Comparison of ENCODE assay signal across 8 cellular contexts in genomic region chr19:17076539-17076919, GRCh38. TPM values are rescaled to one million over a fixed set of nuclear protein-coding genes. Genes with fewer than 3 reads are reported as not detected.
A peak's percentile ranks its signal among the peaks of the same experiment; 100 is the strongest.
DNase-seq lines count a peak whose midpoint lies in the region; ATAC-seq and TF ChIP-seq lines count a peak whose summit lies in the region.

No MANE protein-coding gene starts in this region.

- H3K4me1 ChIP-seq in lung (ENCODE audit: control insufficient read depth in 2 of 2, insufficient read depth in 2 of 2, low read length in 2 of 2) (peaks cover 11 to 14% of the 10 kb centered on the region in 2 donors), transverse colon (peaks cover 29 to 62% (median 48%) of the 10 kb centered on the region in 4 donors)

- H3K4me3 ChIP-seq in NB4 (ENCODE audit: low read depth, low read length): peak overlapping the region; percentile 77
- peak overlapping the region; percentile 82 for H3K4me3 ChIP-seq in lung
- peak overlapping the region; percentile 77 to 95 (median 94) for H3K4me3 ChIP-seq in transverse colon

- no peak for TF ChIP-seq CTCF in NB4 (IDR thresholded peaks at IDR 0.05; ENCODE audit: low read depth, low read length)
- no peak for TF ChIP-seq CTCF in brain (conservative IDR thresholded peaks at IDR 0.05)
- no peak for TF ChIP-seq CTCF in lung (IDR thresholded peaks at IDR 0.05; ENCODE audit: control extremely low read depth, extremely low read depth)
- no peak for TF ChIP-seq CTCF in transverse colon (IDR thresholded peaks at IDR 0.05)

- 2 to 3% methylated on average over 11 of the region's 11 CpGs for WGBS in lung, 2 donors
- WGBS in transverse colon (ENCODE audit: low coverage in 1 of 2), 2 donors: 3% methylated on average over 11 of the region's 11 CpGs; no CpG with 5 or more reads in 1 of the 2 donors

- peak overlapping the region; percentile 96 to 100 (median 99) for H3K4me3 Mint-ChIP-seq in brain

- H3K4me1 Mint-ChIP-seq in brain: peaks cover 63% of the 10 kb centered on the region

- H3K36me3 ChIP-seq in lung (ENCODE audit: control insufficient read depth in 2 of 2, insufficient read depth in 2 of 2, low read length in 2 of 2) (peaks cover 0 to 2% of the 10 kb centered on the region in 2 donors), transverse colon (peaks cover 0 to 6% (median 0%) of the 10 kb centered on the region in 4 donors)

- TF ChIP-seq EP300 in transverse colon (IDR thresholded peaks at IDR 0.05; ENCODE audit: low read depth): no peak

- H3K27me3 Mint-ChIP-seq in brain: peaks cover 8% of the 10 kb centered on the region

- intact Hi-C loops in transverse colon (cut with DNase I; ENCODE audit: low total_unique reads): loop anchor here (10.0 kb wide), 1 partner anchor 58 kb away; no protein-coding TSS in a partner anchor

- ATAC-seq in lung (ENCODE audit: insufficient read depth, low FRiP score): no peak
- no peak for ATAC-seq in GM18867 (IDR thresholded peaks at IDR 0.05; ENCODE audit: unreplicated experiment)
- no peak for ATAC-seq in GM21717 (IDR thresholded peaks at IDR 0.05; ENCODE audit: unreplicated experiment)

- H3K9me3 Mint-ChIP-seq in brain: peaks cover 0 to 4% (median 0%) of the 10 kb centered on the region in 5 experiments

- peak; percentile 56 for DNase-seq in EH (ENCODE audit: low read depth)
- DNase-seq in NB4 (ENCODE audit: low read depth): peak; percentile 60
- DNase-seq in lung (ENCODE audit: low spot score): no peak
- DNase-seq in transverse colon: peak; percentile 27
- no peak for DNase-seq in cerebellar nuclear complex (lab: John Stamatoyannopoulos, UW)

- H3K27me3 ChIP-seq in lung (ENCODE audit: control insufficient read depth, insufficient read depth) (no peaks in the 10 kb centered on the region), transverse colon (no peaks in the 10 kb centered on the region)

- TF ChIP-seq POLR2A in NB4 (IDR thresholded peaks at IDR 0.05; ENCODE audit: extremely low read depth, insufficient read length) (no peak), transverse colon (IDR thresholded peaks at IDR 0.05) (no peak)

- in situ Hi-C loops in transverse colon (cut with MboI; ENCODE audit: low pct_ligation_motif_present in 1 of 4, low pct_unique_long_range_greater_than_20kb in 1 of 4, low sequenced_read_pairs in 3 of 4): no loop called here

- H3K9me3 ChIP-seq in lung (ENCODE audit: control insufficient read depth in 2 of 2, insufficient read depth in 1 of 2, low read length in 1 of 2) (no peaks in the 10 kb centered on the region), transverse colon (no peaks in the 10 kb centered on the region)

- H3K36me3 Mint-ChIP-seq in brain: no peaks in the 10 kb centered on the region

- peak overlapping the region; percentile 91 to 97 (median 95) for H3K27ac Mint-ChIP-seq in brain

- H3K27ac ChIP-seq in lung (ENCODE audit: low read depth in 1 of 2, low read length in 1 of 2): peak overlapping the region; percentile 85 to 86
- peak overlapping the region; percentile 90 to 95 (median 93) for H3K27ac ChIP-seq in transverse colon

RNA-seq across cellular contexts. Expression of gene MYO9B, which starts 1.0 kb away (rescaled TPM):
- polyA plus RNA-seq in brain (ENCODE audit: insufficient read depth, low read depth, low replicate concordance): 41.2 TPM
- 100 to 1,000 TPM in 1 of 2 donors, 10 to 100 TPM in 1; 44.3 to 121 TPM for total RNA-seq in lung
- 10 to 100 TPM; 95.2 to 99.2 TPM for polyA plus RNA-seq in lung
- 100 to 1,000 TPM; 102 to 246 (median 151) TPM for total RNA-seq in transverse colon

RNA-seq across cellular contexts. Expression of gene HAUS8, which starts 1.3 kb away (rescaled TPM):
- polyA plus RNA-seq in brain (ENCODE audit: insufficient read depth, low read depth, low replicate concordance): 12.7 TPM
- 1 to 10 TPM; 8.4 to 8.5 TPM for total RNA-seq in lung
- polyA plus RNA-seq in lung: 10 to 100 TPM in 1 of 2 donors, 1 to 10 TPM in 1; 6.1 to 13.8 TPM
- 10 to 100 TPM in 2 of 4 donors, 1 to 10 TPM in 2; 4.4 to 13.8 (median 10.3) TPM for total RNA-seq in transverse colon

RNA-seq across cellular contexts. Expression of gene CPAMD8, which starts 49.9 kb away (rescaled TPM):
- polyA plus RNA-seq in brain (ENCODE audit: insufficient read depth, low read depth, low replicate concordance) (4.1 TPM), lung (10 to 100 TPM in 1 of 2 donors, 1 to 10 TPM in 1; 9.6 to 24.3 TPM)
- total RNA-seq in lung (100 to 1,000 TPM in 1 of 2 donors, 10 to 100 TPM in 1; 38.5 to 143 TPM), transverse colon (10 to 100 TPM in 2 of 4 donors, 1 to 10 TPM in 2; 1.4 to 20.9 (median 7.7) TPM)

Comparison
In these comparisons a context has a peak if more than half of its experiments do, and no peak if none do; other contexts are left out.
1. DNase-seq: peak in EH (single experiment), NB4 (single experiment) and transverse colon (single experiment); none in lung (single experiment) and cerebellar nuclear complex (0 of 2).
2. Peak in every context shown above with its lines, with median percentiles within 50 percentile points of each other: H3K4me3 ChIP-seq.